ENCODE assay signal across 22 cellular contexts in the genomic region with DNA sequence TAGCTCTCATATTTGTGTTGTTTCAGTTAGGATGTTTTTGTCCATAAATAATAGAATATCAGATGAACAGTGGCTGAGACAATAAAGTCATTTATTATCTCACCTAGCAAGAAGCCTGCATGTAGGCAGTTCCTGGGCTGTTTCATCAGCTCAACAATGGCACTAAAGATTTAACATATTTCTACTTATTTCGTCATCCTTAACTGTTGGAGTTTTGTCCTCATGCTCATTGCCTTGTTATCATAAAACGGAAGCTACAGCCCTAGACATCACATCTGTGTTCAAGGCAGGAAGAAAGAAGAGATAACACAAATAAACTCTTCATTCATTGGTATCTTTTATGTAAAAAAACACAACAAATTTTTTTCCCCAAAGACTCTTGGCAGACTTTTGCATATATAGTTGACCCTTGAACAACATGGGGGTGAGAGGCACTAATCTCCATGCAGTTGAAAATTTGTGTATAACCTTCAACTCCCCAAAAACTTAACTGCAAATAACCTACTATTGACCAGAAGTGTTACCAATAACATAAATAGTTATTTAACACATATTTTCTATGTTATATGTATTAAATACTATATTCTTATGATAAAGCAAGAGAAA.
DNase-seq lines count a peak whose midpoint lies in the region; FAIRE-seq and TF ChIP-seq lines count a peak whose summit lies in the region.
"Had no signal": no experiment of that assay in that cellular context is flagged by ENCODE, and none has a peak within 500 bp of the region (broad histone marks: within the 10 kb centered on the region; RNA-seq: fewer than 3 reads in every experiment).

No MANE protein-coding gene starts in this region.

- intact Hi-C loops in activated T-helper 2 cell treated with anti-CD3 and anti-CD28 coated beads, Interferon-gamma antibody, Interleukin-2, Interleukin-4, amounts not matched to agents 10 μg/mL and 5 μg/mL and 100 μg/mL, durations not matched to agents 14 hours and 24 hours and 36 hours (cut with micrococcal nuclease) = no loop called here

- H3K4me1 Mint-ChIP-seq in activated T-helper 2 cell treated with anti-CD3 and anti-CD28 coated beads, Interferon-gamma antibody, Interleukin-2, Interleukin-4, amounts not matched to agents 10 μg/mL and 5 μg/mL and 100 μg/mL, durations not matched to agents 14 hours and 24 hours and 36 hours (ENCODE audit: low read depth) = no peaks in the 10 kb centered on the region
- H3K4me1 Mint-ChIP-seq: activated naive CD8-positive, alpha-beta T cell treated with anti-CD3 and anti-CD28 coated beads for 36 hours; nephron progenitor cell; T-cell had no signal

- H3K4me3 ChIP-seq in adipocyte (ENCODE audit: low read length) (no peak overlapping the region), fibroblast of pulmonary artery (replicated peaks; ENCODE audit: low read depth, low read length) (no peak overlapping the region)
- H3K4me3 ChIP-seq: BLaER1, transverse colon had no signal

- H3K4me3 Mint-ChIP-seq in activated T-helper 2 cell treated with anti-CD3 and anti-CD28 coated beads, Interferon-gamma antibody, Interleukin-2, Interleukin-4, amounts not matched to agents 10 μg/mL and 5 μg/mL and 100 μg/mL, durations not matched to agents 14 hours and 24 hours and 36 hours (ENCODE audit: low read depth) = no peak overlapping the region
- H3K4me3 Mint-ChIP-seq: activated naive CD8-positive, alpha-beta T cell treated with anti-CD3 and anti-CD28 coated beads for 36 hours; activated T-cell treated with anti-CD3 and anti-CD28 coated beads, Interleukin-2, amount 50 U/mL, for 24 hours; nephron progenitor cell; T-cell had no signal

- peaks cover 11% of the 10 kb centered on the region for H3K9me3 ChIP-seq in adipocyte (ENCODE audit: control insufficient read depth, low read length)
- H3K9me3 ChIP-seq: transverse colon had no signal

- no peak overlapping the region for H3K27ac Mint-ChIP-seq in activated T-helper 2 cell treated with anti-CD3 and anti-CD28 coated beads, Interferon-gamma antibody, Interleukin-2, Interleukin-4, amounts not matched to agents 10 μg/mL and 5 μg/mL and 100 μg/mL, durations not matched to agents 14 hours and 24 hours and 36 hours
- H3K27ac Mint-ChIP-seq: activated naive CD8-positive, alpha-beta T cell treated with anti-CD3 and anti-CD28 coated beads for 36 hours; activated T-cell treated with anti-CD3 and anti-CD28 coated beads, Interleukin-2, amount 50 U/mL, for 24 hours; nephron progenitor cell; T-cell had no signal

- no peaks in the 10 kb centered on the region for H3K4me1 ChIP-seq in adipocyte (ENCODE audit: control insufficient read depth, insufficient read depth, low read length)
- H3K4me1 ChIP-seq: BLaER1, transverse colon had no signal

- H3K9me3 Mint-ChIP-seq in activated T-helper 2 cell treated with anti-CD3 and anti-CD28 coated beads, Interferon-gamma antibody, Interleukin-2, Interleukin-4, amounts not matched to agents 10 μg/mL and 5 μg/mL and 100 μg/mL, durations not matched to agents 14 hours and 24 hours and 36 hours = no peaks in the 10 kb centered on the region
- H3K9me3 Mint-ChIP-seq: activated T-cell treated with anti-CD3 and anti-CD28 coated beads, Interleukin-2, amount 50 U/mL, for 24 hours had no signal

- FAIRE-seq in HTR-8/SVneo (lab: Jason Lieb, UNC) = no peak

- TF ChIP-seq CTCF in fibroblast of pulmonary artery (IDR thresholded peaks at IDR 0.05; ENCODE audit: low read length, missing control alignments) = no peak

- no peaks in the 10 kb centered on the region for H3K36me3 ChIP-seq in adipocyte (ENCODE audit: control insufficient read depth, insufficient read depth, low read length, severe bottlenecking)
- H3K36me3 ChIP-seq: BLaER1, transverse colon had no signal

- H3K27me3 ChIP-seq in adipocyte (replicated peaks; ENCODE audit: control insufficient read depth, insufficient read depth, low read length) = peaks cover 18% of the 10 kb centered on the region
- H3K27me3 ChIP-seq: BLaER1, transverse colon had no signal

- DNase-seq in COLO829 (ENCODE audit: low spot score) (peak; percentile 14), NCI-H460 (ENCODE audit: extremely low read depth, low read depth) (peak; percentile 13), adipocyte (ENCODE audit: low read depth) (peak; percentile 18), fibroblast of pulmonary artery (ENCODE audit: low read depth) (peak; percentile 90), HTR-8/SVneo (ENCODE audit: insufficient read length, low spot score) (no peak), epidermal melanocyte (ENCODE audit: insufficient read length, low spot score) (no peak), mesenteric fat pad (ENCODE audit: low spot score) (no peak)
- DNase-seq in activated T-helper 2 cell treated with anti-CD3 and anti-CD28 coated beads, Interferon-gamma antibody, Interleukin-2, Interleukin-4, amounts not matched to agents 10 μg/mL and 5 μg/mL and 100 μg/mL, durations not matched to agents 14 hours and 24 hours and 36 hours (ENCODE audit: low spot score) = no peak
- DNase-seq: activated gamma-delta T cell; activated naive CD8-positive, alpha-beta T cell treated with anti-CD3 and anti-CD28 coated beads for 36 hours; activated T-cell treated with anti-CD3 and anti-CD28 coated beads, Interleukin-2, amount 50 U/mL, for 24 hours; hippocampal formation; left colon; mammary epithelial cell; NCI-H1105 treated with DMSO at 0.1 percent for 48 hours; NCI-H1930; NCI-H526 treated with DMSO at 0.1 percent for 48 hours; nephron progenitor cell; stimulated activated CD4-positive, alpha-beta T cell treated with anti-CD3 and anti-CD28 coated beads, Interleukin-4, amount 100 ng/mL, for 4 hours; T-cell; transverse colon had no signal

- H3K9ac ChIP-seq in adipocyte (ENCODE audit: low read length) = no peak overlapping the region
- H3K9ac ChIP-seq: BLaER1 had no signal

- H3K36me3 Mint-ChIP-seq in activated T-helper 2 cell treated with anti-CD3 and anti-CD28 coated beads, Interferon-gamma antibody, Interleukin-2, Interleukin-4, amounts not matched to agents 10 μg/mL and 5 μg/mL and 100 μg/mL, durations not matched to agents 14 hours and 24 hours and 36 hours (ENCODE audit: low read depth) = no peaks in the 10 kb centered on the region
- H3K36me3 Mint-ChIP-seq: activated naive CD8-positive, alpha-beta T cell treated with anti-CD3 and anti-CD28 coated beads for 36 hours; T-cell had no signal

- H3K27me3 Mint-ChIP-seq in activated T-helper 2 cell treated with anti-CD3 and anti-CD28 coated beads, Interferon-gamma antibody, Interleukin-2, Interleukin-4, amounts not matched to agents 10 μg/mL and 5 μg/mL and 100 μg/mL, durations not matched to agents 14 hours and 24 hours and 36 hours (ENCODE audit: low read depth) = peaks cover 7% of the 10 kb centered on the region

Comparison
In these comparisons a context has a peak if more than half of its experiments do, and no peak if none do; other contexts are left out.
1. DNase-seq: peak in COLO829 (single experiment), NCI-H460 (single experiment), adipocyte (single experiment) and fibroblast of pulmonary artery (single experiment); none in HTR-8/SVneo (single experiment), activated T-helper 2 cell treated with anti-CD3 and anti-CD28 coated beads, Interferon-gamma antibody, Interleukin-2, Interleukin-4, amounts not matched to agents 10 μg/mL and 5 μg/mL and 100 μg/mL, durations not matched to agents 14 hours and 24 hours and 36 hours (single experiment), epidermal melanocyte (single experiment) and mesenteric fat pad (single experiment).